1 cellular context compared by ENCODE assay signal in the genomic region with DNA sequence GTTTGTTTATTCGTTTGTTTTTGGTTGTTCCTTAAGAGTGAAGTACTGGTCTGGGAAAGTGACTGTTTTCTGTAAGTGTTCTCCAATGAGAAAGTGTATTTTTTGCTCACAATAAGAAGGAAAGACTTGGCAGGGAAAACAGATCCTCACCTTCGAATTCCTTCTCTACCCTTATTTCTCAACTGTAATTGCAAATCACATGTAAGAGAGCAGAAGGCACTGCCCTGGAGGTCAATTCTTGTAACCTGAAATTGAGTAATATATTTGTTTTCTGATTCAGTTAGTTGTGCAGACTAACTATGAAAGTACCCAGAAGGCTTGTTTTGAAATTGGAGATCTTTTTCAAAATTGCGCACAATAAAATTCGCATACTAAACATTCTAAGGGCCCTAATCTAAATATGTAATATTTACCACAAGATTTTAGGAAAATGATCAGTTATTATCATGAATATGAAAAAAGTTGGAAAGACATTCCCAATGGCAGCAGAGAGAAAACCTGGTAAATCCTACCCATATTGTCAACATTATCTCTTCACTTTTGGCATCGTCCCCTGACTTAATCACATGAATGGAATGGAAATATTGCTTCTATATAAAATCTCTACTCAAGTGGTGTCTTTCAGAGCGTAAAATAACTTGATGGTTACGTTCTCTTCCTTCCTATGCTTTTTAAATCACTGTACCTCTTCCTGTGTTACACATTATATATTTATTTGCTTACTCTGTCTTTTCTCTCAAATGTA.
TF ChIP-seq lines count a peak whose summit lies in the region.

No MANE protein-coding gene starts in this region.

TF ChIP-seq in HepG2, 621 proteins besides CTCF, POLR2A, EP300 and RAD21 (continued from another document and continues in another):
- TF ChIP-seq, protein P1, sequence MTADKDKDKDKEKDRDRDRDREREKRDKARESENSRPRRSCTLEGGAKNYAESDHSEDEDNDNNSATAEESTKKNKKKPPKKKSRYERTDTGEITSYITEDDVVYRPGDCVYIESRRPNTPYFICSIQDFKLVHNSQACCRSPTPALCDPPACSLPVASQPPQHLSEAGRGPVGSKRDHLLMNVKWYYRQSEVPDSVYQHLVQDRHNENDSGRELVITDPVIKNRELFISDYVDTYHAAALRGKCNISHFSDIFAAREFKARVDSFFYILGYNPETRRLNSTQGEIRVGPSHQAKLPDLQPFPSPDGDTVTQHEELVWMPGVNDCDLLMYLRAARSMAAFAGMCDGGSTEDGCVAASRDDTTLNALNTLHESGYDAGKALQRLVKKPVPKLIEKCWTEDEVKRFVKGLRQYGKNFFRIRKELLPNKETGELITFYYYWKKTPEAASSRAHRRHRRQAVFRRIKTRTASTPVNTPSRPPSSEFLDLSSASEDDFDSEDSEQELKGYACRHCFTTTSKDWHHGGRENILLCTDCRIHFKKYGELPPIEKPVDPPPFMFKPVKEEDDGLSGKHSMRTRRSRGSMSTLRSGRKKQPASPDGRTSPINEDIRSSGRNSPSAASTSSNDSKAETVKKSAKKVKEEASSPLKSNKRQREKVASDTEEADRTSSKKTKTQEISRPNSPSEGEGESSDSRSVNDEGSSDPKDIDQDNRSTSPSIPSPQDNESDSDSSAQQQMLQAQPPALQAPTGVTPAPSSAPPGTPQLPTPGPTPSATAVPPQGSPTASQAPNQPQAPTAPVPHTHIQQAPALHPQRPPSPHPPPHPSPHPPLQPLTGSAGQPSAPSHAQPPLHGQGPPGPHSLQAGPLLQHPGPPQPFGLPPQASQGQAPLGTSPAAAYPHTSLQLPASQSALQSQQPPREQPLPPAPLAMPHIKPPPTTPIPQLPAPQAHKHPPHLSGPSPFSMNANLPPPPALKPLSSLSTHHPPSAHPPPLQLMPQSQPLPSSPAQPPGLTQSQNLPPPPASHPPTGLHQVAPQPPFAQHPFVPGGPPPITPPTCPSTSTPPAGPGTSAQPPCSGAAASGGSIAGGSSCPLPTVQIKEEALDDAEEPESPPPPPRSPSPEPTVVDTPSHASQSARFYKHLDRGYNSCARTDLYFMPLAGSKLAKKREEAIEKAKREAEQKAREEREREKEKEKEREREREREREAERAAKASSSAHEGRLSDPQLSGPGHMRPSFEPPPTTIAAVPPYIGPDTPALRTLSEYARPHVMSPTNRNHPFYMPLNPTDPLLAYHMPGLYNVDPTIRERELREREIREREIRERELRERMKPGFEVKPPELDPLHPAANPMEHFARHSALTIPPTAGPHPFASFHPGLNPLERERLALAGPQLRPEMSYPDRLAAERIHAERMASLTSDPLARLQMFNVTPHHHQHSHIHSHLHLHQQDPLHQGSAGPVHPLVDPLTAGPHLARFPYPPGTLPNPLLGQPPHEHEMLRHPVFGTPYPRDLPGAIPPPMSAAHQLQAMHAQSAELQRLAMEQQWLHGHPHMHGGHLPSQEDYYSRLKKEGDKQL (CRISPR knock-in tag; IDR thresholded peaks at IDR 0.05; ENCODE audit: low read depth): no peak
- no peak for TF ChIP-seq ZFYVE20 (CRISPR knock-in tag; IDR thresholded peaks at IDR 0.05; ENCODE audit: borderline replicate concordance, low read depth)
- peak; percentile 81 for TF ChIP-seq RCOR2 (CRISPR knock-in tag; IDR thresholded peaks at IDR 0.05)
- TF ChIP-seq NFIC (IDR thresholded peaks at IDR 0.05; ENCODE audit: low read length): peak; percentile 74; the same call in 1 of the 2 replicates
- TF ChIP-seq, protein P2, sequence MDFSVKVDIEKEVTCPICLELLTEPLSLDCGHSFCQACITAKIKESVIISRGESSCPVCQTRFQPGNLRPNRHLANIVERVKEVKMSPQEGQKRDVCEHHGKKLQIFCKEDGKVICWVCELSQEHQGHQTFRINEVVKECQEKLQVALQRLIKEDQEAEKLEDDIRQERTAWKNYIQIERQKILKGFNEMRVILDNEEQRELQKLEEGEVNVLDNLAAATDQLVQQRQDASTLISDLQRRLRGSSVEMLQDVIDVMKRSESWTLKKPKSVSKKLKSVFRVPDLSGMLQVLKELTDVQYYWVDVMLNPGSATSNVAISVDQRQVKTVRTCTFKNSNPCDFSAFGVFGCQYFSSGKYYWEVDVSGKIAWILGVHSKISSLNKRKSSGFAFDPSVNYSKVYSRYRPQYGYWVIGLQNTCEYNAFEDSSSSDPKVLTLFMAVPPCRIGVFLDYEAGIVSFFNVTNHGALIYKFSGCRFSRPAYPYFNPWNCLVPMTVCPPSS (IDR thresholded peaks at IDR 0.05): no peak
- TF ChIP-seq ZNF749 (CRISPR knock-in tag; IDR thresholded peaks at IDR 0.05; ENCODE audit: borderline replicate concordance): no peak
- peak; percentile 60; the same call in 1 of the 2 replicates for TF ChIP-seq ZNF317 (CRISPR knock-in tag; IDR thresholded peaks at IDR 0.05)
- TF ChIP-seq, protein P3, sequence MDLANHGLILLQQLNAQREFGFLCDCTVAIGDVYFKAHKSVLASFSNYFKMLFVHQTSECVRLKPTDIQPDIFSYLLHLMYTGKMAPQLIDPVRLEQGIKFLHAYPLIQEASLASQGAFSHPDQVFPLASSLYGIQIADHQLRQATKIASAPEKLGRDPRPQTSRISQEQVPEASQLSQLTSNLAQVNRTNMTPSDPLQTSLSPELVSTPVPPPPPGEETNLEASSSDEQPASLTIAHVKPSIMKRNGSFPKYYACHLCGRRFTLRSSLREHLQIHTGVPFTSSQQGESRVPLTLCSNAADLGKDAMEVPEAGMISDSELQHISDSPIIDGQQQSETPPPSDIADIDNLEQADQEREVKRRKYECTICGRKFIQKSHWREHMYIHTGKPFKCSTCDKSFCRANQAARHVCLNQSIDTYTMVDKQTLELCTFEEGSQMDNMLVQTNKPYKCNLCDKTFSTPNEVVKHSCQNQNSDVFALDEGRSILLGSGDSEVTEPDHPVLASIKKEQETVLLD (CRISPR knock-in tag; IDR thresholded peaks at IDR 0.05; ENCODE audit: low read depth): no peak
- TF ChIP-seq FOXP1 (IDR thresholded peaks at IDR 0.05): no peak
- TF ChIP-seq FOXP1 (CRISPR knock-in tag; IDR thresholded peaks at IDR 0.05): peak; percentile 89
- 0 out of 2 replicates have a peak, but pooled peaks have one; percentile 16 for TF ChIP-seq NFE2L2 (IDR thresholded peaks at IDR 0.05; ENCODE audit: low read length)
- 0 out of 2 replicates have a peak, but pooled peaks have one; percentile 49 for TF ChIP-seq SNRNP70 (IDR thresholded peaks at IDR 0.05; ENCODE audit: low read depth, low read length)
- no peak for TF ChIP-seq ZNF33B (CRISPR knock-in tag; IDR thresholded peaks at IDR 0.05)
- peak; percentile 95 for TF ChIP-seq HMG20A (CRISPR knock-in tag; IDR thresholded peaks at IDR 0.05; ENCODE audit: borderline replicate concordance)
- TF ChIP-seq, protein P4, sequence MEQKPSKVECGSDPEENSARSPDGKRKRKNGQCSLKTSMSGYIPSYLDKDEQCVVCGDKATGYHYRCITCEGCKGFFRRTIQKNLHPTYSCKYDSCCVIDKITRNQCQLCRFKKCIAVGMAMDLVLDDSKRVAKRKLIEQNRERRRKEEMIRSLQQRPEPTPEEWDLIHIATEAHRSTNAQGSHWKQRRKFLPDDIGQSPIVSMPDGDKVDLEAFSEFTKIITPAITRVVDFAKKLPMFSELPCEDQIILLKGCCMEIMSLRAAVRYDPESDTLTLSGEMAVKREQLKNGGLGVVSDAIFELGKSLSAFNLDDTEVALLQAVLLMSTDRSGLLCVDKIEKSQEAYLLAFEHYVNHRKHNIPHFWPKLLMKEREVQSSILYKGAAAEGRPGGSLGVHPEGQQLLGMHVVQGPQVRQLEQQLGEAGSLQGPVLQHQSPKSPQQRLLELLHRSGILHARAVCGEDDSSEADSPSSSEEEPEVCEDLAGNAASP (CRISPR knock-in tag; IDR thresholded peaks at IDR 0.05; ENCODE audit: borderline replicate concordance): peak; percentile 51; the same call in 1 of the 2 replicates
- TF ChIP-seq ELF4 (CRISPR knock-in tag; IDR thresholded peaks at IDR 0.05; ENCODE audit: borderline replicate concordance): no peak
- TF ChIP-seq, protein P5, sequence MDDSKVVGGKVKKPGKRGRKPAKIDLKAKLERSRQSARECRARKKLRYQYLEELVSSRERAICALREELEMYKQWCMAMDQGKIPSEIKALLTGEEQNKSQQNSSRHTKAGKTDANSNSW (CRISPR knock-in tag; IDR thresholded peaks at IDR 0.05; ENCODE audit: borderline replicate concordance): no peak
- no peak; the same call in 1 of the 2 replicates for TF ChIP-seq CBFB (CRISPR knock-in tag; IDR thresholded peaks at IDR 0.05)
- peak; percentile 79 for TF ChIP-seq THAP11 (CRISPR knock-in tag; IDR thresholded peaks at IDR 0.05)
- TF ChIP-seq RAD51 (IDR thresholded peaks at IDR 0.05; ENCODE audit: borderline replicate concordance): no peak
- peak; percentile 92 for TF ChIP-seq FOXA3 (CRISPR knock-in tag; IDR thresholded peaks at IDR 0.05)
- TF ChIP-seq ZNF563 (CRISPR knock-in tag; IDR thresholded peaks at IDR 0.05): no peak
- TF ChIP-seq ZNF44 (CRISPR knock-in tag; IDR thresholded peaks at IDR 0.05): 0 out of 2 replicates have a peak, but pooled peaks have one; percentile 26
- TF ChIP-seq XBP1 (CRISPR knock-in tag; IDR thresholded peaks at IDR 0.05): no peak
- TF ChIP-seq ZNF558 (CRISPR knock-in tag; IDR thresholded peaks at IDR 0.05; ENCODE audit: borderline replicate concordance): no peak
- TF ChIP-seq ZNF670 (CRISPR knock-in tag; IDR thresholded peaks at IDR 0.05; ENCODE audit: borderline replicate concordance): no peak
- no peak for TF ChIP-seq ZMYM2 (CRISPR knock-in tag; IDR thresholded peaks at IDR 0.05)
- TF ChIP-seq, protein P6, sequence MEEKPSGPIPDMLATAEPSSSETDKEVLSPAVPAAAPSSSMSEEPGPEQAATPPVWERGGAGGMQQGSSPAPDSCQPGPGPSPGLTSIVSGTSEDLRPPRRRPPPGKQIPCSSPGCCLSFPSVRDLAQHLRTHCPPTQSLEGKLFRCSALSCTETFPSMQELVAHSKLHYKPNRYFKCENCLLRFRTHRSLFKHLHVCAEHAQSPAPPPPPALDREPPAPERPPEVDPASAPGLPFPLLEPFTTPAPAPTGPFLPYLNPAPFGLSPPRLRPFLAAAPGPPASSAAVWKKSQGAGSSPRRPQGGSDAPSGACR (CRISPR knock-in tag; IDR thresholded peaks at IDR 0.05): no peak
- peak; percentile 8; the same call in 1 of the 2 replicates for TF ChIP-seq ZMAT3 (CRISPR knock-in tag; conservative IDR thresholded peaks at IDR 0.05)
- peak in 1 of 2 experiments; percentile 12; a peak in 1 of 4 replicates for TF ChIP-seq MAFK (conservative IDR thresholded peaks at IDR 0.05 in 1 of 2, IDR thresholded peaks at IDR 0.05 in 1 of 2; ENCODE audit: low read length in 2 of 2)
- peak; percentile 72; the same call in 1 of the 2 replicates for TF ChIP-seq KDM4B (CRISPR knock-in tag; IDR thresholded peaks at IDR 0.05)
- no peak for TF ChIP-seq HNRNPH1 (optimal IDR thresholded peaks at IDR 0.05; ENCODE audit: low read depth, low read length)
- TF ChIP-seq KLF6 (CRISPR knock-in tag; IDR thresholded peaks at IDR 0.05): peak; percentile 64; the same call in 1 of the 2 replicates
- TF ChIP-seq, protein P7, sequence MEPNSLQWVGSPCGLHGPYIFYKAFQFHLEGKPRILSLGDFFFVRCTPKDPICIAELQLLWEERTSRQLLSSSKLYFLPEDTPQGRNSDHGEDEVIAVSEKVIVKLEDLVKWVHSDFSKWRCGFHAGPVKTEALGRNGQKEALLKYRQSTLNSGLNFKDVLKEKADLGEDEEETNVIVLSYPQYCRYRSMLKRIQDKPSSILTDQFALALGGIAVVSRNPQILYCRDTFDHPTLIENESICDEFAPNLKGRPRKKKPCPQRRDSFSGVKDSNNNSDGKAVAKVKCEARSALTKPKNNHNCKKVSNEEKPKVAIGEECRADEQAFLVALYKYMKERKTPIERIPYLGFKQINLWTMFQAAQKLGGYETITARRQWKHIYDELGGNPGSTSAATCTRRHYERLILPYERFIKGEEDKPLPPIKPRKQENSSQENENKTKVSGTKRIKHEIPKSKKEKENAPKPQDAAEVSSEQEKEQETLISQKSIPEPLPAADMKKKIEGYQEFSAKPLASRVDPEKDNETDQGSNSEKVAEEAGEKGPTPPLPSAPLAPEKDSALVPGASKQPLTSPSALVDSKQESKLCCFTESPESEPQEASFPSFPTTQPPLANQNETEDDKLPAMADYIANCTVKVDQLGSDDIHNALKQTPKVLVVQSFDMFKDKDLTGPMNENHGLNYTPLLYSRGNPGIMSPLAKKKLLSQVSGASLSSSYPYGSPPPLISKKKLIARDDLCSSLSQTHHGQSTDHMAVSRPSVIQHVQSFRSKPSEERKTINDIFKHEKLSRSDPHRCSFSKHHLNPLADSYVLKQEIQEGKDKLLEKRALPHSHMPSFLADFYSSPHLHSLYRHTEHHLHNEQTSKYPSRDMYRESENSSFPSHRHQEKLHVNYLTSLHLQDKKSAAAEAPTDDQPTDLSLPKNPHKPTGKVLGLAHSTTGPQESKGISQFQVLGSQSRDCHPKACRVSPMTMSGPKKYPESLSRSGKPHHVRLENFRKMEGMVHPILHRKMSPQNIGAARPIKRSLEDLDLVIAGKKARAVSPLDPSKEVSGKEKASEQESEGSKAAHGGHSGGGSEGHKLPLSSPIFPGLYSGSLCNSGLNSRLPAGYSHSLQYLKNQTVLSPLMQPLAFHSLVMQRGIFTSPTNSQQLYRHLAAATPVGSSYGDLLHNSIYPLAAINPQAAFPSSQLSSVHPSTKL (CRISPR knock-in tag; IDR thresholded peaks at IDR 0.05): peak; percentile 99
- TF ChIP-seq NFKBIZ (CRISPR knock-in tag; IDR thresholded peaks at IDR 0.05): peak; percentile 73; the same call in 1 of the 2 replicates
- no peak for TF ChIP-seq ZNF337 (CRISPR knock-in tag; IDR thresholded peaks at IDR 0.05; ENCODE audit: borderline replicate concordance, low read depth)
- TF ChIP-seq TARDBP (CRISPR knock-in tag; IDR thresholded peaks at IDR 0.05): peak; percentile 42; the same call in 1 of the 2 replicates
- peak; percentile 49; the same call in 1 of the 2 replicates for TF ChIP-seq ARNTL (CRISPR knock-in tag; IDR thresholded peaks at IDR 0.05)
- TF ChIP-seq, protein P8, sequence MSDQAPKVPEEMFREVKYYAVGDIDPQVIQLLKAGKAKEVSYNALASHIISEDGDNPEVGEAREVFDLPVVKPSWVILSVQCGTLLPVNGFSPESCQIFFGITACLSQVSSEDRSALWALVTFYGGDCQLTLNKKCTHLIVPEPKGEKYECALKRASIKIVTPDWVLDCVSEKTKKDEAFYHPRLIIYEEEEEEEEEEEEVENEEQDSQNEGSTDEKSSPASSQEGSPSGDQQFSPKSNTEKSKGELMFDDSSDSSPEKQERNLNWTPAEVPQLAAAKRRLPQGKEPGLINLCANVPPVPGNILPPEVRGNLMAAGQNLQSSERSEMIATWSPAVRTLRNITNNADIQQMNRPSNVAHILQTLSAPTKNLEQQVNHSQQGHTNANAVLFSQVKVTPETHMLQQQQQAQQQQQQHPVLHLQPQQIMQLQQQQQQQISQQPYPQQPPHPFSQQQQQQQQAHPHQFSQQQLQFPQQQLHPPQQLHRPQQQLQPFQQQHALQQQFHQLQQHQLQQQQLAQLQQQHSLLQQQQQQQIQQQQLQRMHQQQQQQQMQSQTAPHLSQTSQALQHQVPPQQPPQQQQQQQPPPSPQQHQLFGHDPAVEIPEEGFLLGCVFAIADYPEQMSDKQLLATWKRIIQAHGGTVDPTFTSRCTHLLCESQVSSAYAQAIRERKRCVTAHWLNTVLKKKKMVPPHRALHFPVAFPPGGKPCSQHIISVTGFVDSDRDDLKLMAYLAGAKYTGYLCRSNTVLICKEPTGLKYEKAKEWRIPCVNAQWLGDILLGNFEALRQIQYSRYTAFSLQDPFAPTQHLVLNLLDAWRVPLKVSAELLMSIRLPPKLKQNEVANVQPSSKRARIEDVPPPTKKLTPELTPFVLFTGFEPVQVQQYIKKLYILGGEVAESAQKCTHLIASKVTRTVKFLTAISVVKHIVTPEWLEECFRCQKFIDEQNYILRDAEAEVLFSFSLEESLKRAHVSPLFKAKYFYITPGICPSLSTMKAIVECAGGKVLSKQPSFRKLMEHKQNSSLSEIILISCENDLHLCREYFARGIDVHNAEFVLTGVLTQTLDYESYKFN (CRISPR knock-in tag; conservative IDR thresholded peaks at IDR 0.05): peak; percentile 67
- TF ChIP-seq ZKSCAN8 (CRISPR knock-in tag; IDR thresholded peaks at IDR 0.05; ENCODE audit: borderline replicate concordance): peak; percentile 77; the same call in 1 of the 2 replicates
- no peak for TF ChIP-seq ZNF451 (CRISPR knock-in tag; IDR thresholded peaks at IDR 0.05)
- no peak for TF ChIP-seq ZNF446 (CRISPR knock-in tag; IDR thresholded peaks at IDR 0.05)
- no peak for TF ChIP-seq ZNF382 (CRISPR knock-in tag; IDR thresholded peaks at IDR 0.05; ENCODE audit: borderline replicate concordance)
